ENCODE assay signal across 12 cellular contexts in genomic region chr4:176013466-176014247, GRCh38. TPM values are rescaled to one million over a fixed set of nuclear protein-coding genes. Genes with fewer than 3 reads are reported as not detected.
A peak's percentile ranks its signal among the peaks of the same experiment; 100 is the strongest.
DNase-seq lines count a peak whose midpoint lies in the region; ATAC-seq, FAIRE-seq and TF ChIP-seq lines count a peak whose summit lies in the region.
"Had no signal": no experiment of that assay in that cellular context is flagged by ENCODE, and none has a peak within 500 bp of the region (broad histone marks: within the 10 kb centered on the region; RNA-seq: fewer than 3 reads in every experiment).

No MANE protein-coding gene starts in this region.

- DNase-seq in GM18507 (ENCODE audit: extremely low spot score, insufficient read length, low read depth), result no peak
- peak; percentile 6 for DNase-seq in RPMI8226
- DNase-seq in stomach, result no peak
- no peak for DNase-seq in ascending aorta (ENCODE audit: low spot score in 2 of 2)
- no peak for DNase-seq in EL
- DNase-seq in activated CD4-positive, CD25-positive, alpha-beta regulatory T cell (lab: John Stamatoyannopoulos, UW), result no peak
- DNase-seq: activated CD8-positive, alpha-beta T cell treated with anti-CD3 and anti-CD28 coated beads, Interleukin-2, amount 10 ng/mL, durations not matched to agents 7 days and 5 days; stimulated activated naive CD8-positive, alpha-beta T cell treated with anti-CD3 and anti-CD28 coated beads, Interleukin-15, amount 100 ng/mL, for 72 hours had no signal

- H3K9me3 ChIP-seq in stomach (peaks cover 0 to 5% (median 0%) of the 10 kb centered on the region in 4 donors), ascending aorta (no peaks in the 10 kb centered on the region)

- H3K4me1 ChIP-seq in stomach (no peaks in the 10 kb centered on the region), ascending aorta (no peaks in the 10 kb centered on the region)

- no peak for TF ChIP-seq EP300 in stomach (IDR thresholded peaks at IDR 0.05)

- no peaks in the 10 kb centered on the region for H3K27me3 ChIP-seq in stomach
- no peaks in the 10 kb centered on the region for H3K27me3 ChIP-seq in ascending aorta

- no peak overlapping the region for H3K4me3 ChIP-seq in stomach
- no peak overlapping the region for H3K4me3 ChIP-seq in ascending aorta
- H3K4me3 ChIP-seq: lung had no signal

- no peak for TF ChIP-seq POLR2A in stomach (IDR thresholded peaks at IDR 0.05)

- no peak overlapping the region for H3K27ac ChIP-seq in stomach
- no peak overlapping the region for H3K27ac ChIP-seq in ascending aorta
- H3K27ac ChIP-seq: C4-2B had no signal

- ATAC-seq in GM21526 (IDR thresholded peaks at IDR 0.05; ENCODE audit: low FRiP score, unreplicated experiment) (peak; percentile 88), HG03135 (IDR thresholded peaks at IDR 0.05; ENCODE audit: unreplicated experiment) (peak; percentile 95)
- ATAC-seq: activated CD8-positive, alpha-beta T cell treated with anti-CD3 and anti-CD28 coated beads, Interleukin-2, amount 10 ng/mL, durations not matched to agents 7 days and 5 days; stimulated activated naive CD8-positive, alpha-beta T cell treated with anti-CD3 and anti-CD28 coated beads, Interleukin-15, amount 100 ng/mL, for 72 hours had no signal

- H3K36me3 ChIP-seq in stomach, result no peaks in the 10 kb centered on the region
- no peaks in the 10 kb centered on the region for H3K36me3 ChIP-seq in ascending aorta

- intact Hi-C loops in stomach (cut with DNase I; ENCODE audit: low total_unique reads) (no loop called here), ascending aorta (cut with DNase I) (no loop called here)

- 65 to 80% (median 76%) methylated on average over 9 of the region's 9 CpGs for WGBS in stomach, 5 donors

- peak; percentile 83 for FAIRE-seq in GM18507 (lab: Jason Lieb, UNC)

- TF ChIP-seq CTCF in stomach (IDR thresholded peaks at IDR 0.05), result no peak
- TF ChIP-seq CTCF in ascending aorta (IDR thresholded peaks at IDR 0.05), result no peak

RNA-seq across cellular contexts. Expression of gene WDR17, which starts 52.0 kb away (rescaled TPM):
- total RNA-seq in stomach (1 to 10 TPM in 3 of 5 donors, under 1 TPM in 1, not detected in 1; 0.87 to 6.6 (median 2.5) TPM), ascending aorta (3.4 TPM)
- polyA plus RNA-seq in stomach, result 1 to 10 TPM in 1 of 3 donors, under 1 TPM in 2; 0.31 to 1.8 (median 0.48) TPM
